Comparison of ENCODE assay signal across 9 cellular contexts in genomic region chr9:129333613-129333960, GRCh38.
DNase-seq lines count a peak whose midpoint lies in the region; ATAC-seq and TF ChIP-seq lines count a peak whose summit lies in the region.
"Had no signal": no experiment of that assay in that cellular context is flagged by ENCODE, and none has a peak within 500 bp of the region (broad histone marks: within the 10 kb centered on the region; RNA-seq: fewer than 3 reads in every experiment).

No MANE protein-coding gene starts in this region.

- H3K9me3 Mint-ChIP-seq in endothelial cell (ENCODE audit: unreplicated experiment), result no peaks in the 10 kb centered on the region
- H3K9me3 Mint-ChIP-seq in naive thymus-derived CD8-positive, alpha-beta T cell, result peaks cover 0 to 6% (median 3%) of the 10 kb centered on the region in 9 donors

- H3K27me3 Mint-ChIP-seq in endothelial cell (ENCODE audit: unreplicated experiment), result peaks cover 3% of the 10 kb centered on the region
- no peaks in the 10 kb centered on the region for H3K27me3 Mint-ChIP-seq in naive thymus-derived CD8-positive, alpha-beta T cell

- POLR2A ChIA-PET in AG04449 (lab: Yijun Ruan, JAX) (interaction anchor here (1.0 to 4.0 kb wide), 7 partner anchors 8 to 293 kb away, joined by 3 to 39 read pairs (median 4); partner anchors contain the start of genes C9orf50 and IER5L), OCI-LY7 (lab: Charles Lee) (no interaction called here)
- POLR2A ChIA-PET in naive thymus-derived CD8-positive, alpha-beta T cell (lab: Charles Lee), result interaction anchor here (1.1 to 3.5 kb wide), 8 partner anchors 9 to 156 kb away, joined by 3 to 22 read pairs (median 8); partner anchors contain the start of gene IER5L

- H3K4me3 ChIP-seq in AG04449 (ENCODE audit: low read depth, low read length) (peak overlapping the region; percentile 9; the same call in 1 of the 2 replicates), OCI-LY7 (ENCODE audit: low read depth, low read length, poor library complexity, severe bottlenecking) (no peak overlapping the region)

- H3K4me1 Mint-ChIP-seq in endothelial cell (ENCODE audit: unreplicated experiment), result peaks cover 10% of the 10 kb centered on the region
- H3K4me1 Mint-ChIP-seq in naive thymus-derived CD8-positive, alpha-beta T cell, result peaks cover 25 to 46% (median 37%) of the 10 kb centered on the region in 4 donors

- H3K9me2 ChIP-seq in OCI-LY7 (ENCODE audit: insufficient read depth, low read length), result no peaks in the 10 kb centered on the region

- no peak for TF ChIP-seq CTCF in AG04449 (IDR thresholded peaks at IDR 0.05; ENCODE audit: insufficient read depth, low read length, missing control alignments)
- TF ChIP-seq CTCF in OCI-LY7 (conservative IDR thresholded peaks at IDR 0.05; ENCODE audit: low read length), result no peak
- TF ChIP-seq CTCF in endothelial cell (IDR thresholded peaks at IDR 0.05; ENCODE audit: unreplicated experiment), result no peak

- no peaks in the 10 kb centered on the region for H3K36me3 ChIP-seq in OCI-LY7 (ENCODE audit: insufficient read depth, low read length)

- ATAC-seq in naive thymus-derived CD8-positive, alpha-beta T cell, result no peak
- no peak for ATAC-seq in GM19397 (IDR thresholded peaks at IDR 0.05; ENCODE audit: unreplicated experiment)

- no peak overlapping the region for H3K27ac ChIP-seq in OCI-LY7 (ENCODE audit: low read depth, low read length, poor library complexity, severe bottlenecking)

- peaks cover 11% of the 10 kb centered on the region; the same call in 1 of the 2 replicates for H3K9me3 ChIP-seq in OCI-LY7 (ENCODE audit: low read length)

- H2AFZ ChIP-seq in OCI-LY7 (ENCODE audit: low read length), result peak overlapping the region; percentile 83; the same call in 1 of the 2 replicates

- no peaks in the 10 kb centered on the region for H3K79me2 ChIP-seq in OCI-LY7 (ENCODE audit: insufficient read depth, low read depth, low read length)

- H3K27ac Mint-ChIP-seq in endothelial cell (ENCODE audit: unreplicated experiment), result peak overlapping the region; percentile 9
- peak overlapping the region; percentile 12 to 94 (median 84) for H3K27ac Mint-ChIP-seq in naive thymus-derived CD8-positive, alpha-beta T cell

- DNase-seq in AG04449 (ENCODE audit: low read depth, low spot score), result no peak
- DNase-seq in OCI-LY7 (ENCODE audit: low spot score), result no peak
- no peak for DNase-seq in endothelial cell (ENCODE audit: low spot score)
- no peak for DNase-seq in naive thymus-derived CD8-positive, alpha-beta T cell
- DNase-seq in NOMO-1 treated with dmso at 0.1 percent for 144 hours (lab: John Stamatoyannopoulos, UW; ENCODE audit: unreplicated experiment), result no peak
- no peak for DNase-seq in ecto neural progenitor cell (ENCODE audit: low spot score)
- no peak for DNase-seq in central memory CD4-positive, alpha-beta T cell
- DNase-seq: NCI-H1694 had no signal

- intact Hi-C loops in OCI-LY7 (cut with micrococcal nuclease; ENCODE audit: unreplicated experiment), result no loop called here

- no peaks in the 10 kb centered on the region for H3K36me3 Mint-ChIP-seq in endothelial cell (ENCODE audit: low read depth, unreplicated experiment)
- H3K36me3 Mint-ChIP-seq in naive thymus-derived CD8-positive, alpha-beta T cell, result peaks cover 0 to 4% (median 0%) of the 10 kb centered on the region in 3 donors

- peaks cover 35% of the 10 kb centered on the region for H3K4me1 ChIP-seq in OCI-LY7 (ENCODE audit: insufficient read depth, low read length, poor library complexity, severe bottlenecking)

- CTCF ChIA-PET in AG04449 (lab: Yijun Ruan, JAX) (interaction anchor here (0.8 to 3.3 kb wide), 6 partner anchors 14 to 291 kb away, joined by 3 to 16 read pairs (median 6); no protein-coding TSS in a partner anchor), OCI-LY7 (lab: Charles Lee; ENCODE audit: unreplicated experiment) (interaction anchor here (0.8 kb wide), 1 partner anchor 14 kb away, joined by 3 read pairs; no protein-coding TSS in a partner anchor)

- BruUV-seq in OCI-LY7 (replicated peaks; lab: Mats Ljungman, UMichigan), result no TSS peak

- H3K4me2 ChIP-seq in OCI-LY7 (ENCODE audit: low read length), result peak overlapping the region; percentile 52; the same call in 1 of the 2 replicates

- H3K4me3 Mint-ChIP-seq in endothelial cell (ENCODE audit: unreplicated experiment), result no peak overlapping the region
- H3K4me3 Mint-ChIP-seq in naive thymus-derived CD8-positive, alpha-beta T cell, result peak overlapping the region; percentile 26 to 97 (median 78)

- H4K20me1 ChIP-seq in OCI-LY7 (ENCODE audit: insufficient read depth, low read length), result no peaks in the 10 kb centered on the region
